1 cellular context compared by ENCODE assay signal in the genomic region with DNA sequence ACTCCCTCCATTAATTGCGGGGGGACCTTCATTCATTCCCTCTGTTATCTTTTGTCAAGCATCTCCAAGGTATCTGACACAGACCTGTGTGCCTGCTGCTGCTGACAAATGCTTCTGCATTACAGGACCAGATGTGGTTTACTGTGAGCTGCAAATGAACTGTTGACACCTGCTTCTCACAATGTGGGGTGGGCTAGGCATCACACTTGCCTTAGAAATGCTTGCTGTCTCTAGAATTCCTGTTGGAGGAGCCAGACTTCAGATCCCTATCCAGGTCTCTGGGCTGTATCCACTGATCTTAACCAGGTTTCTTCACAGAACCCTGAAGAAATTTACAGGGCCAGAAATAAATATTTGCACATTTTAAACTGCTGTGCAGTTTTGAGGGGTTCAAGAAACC.
TF ChIP-seq lines count a peak whose summit lies in the region.

No MANE protein-coding gene starts in this region.

TF ChIP-seq in WTC11, 78 proteins besides CTCF, POLR2A, EP300 and RAD21 (continued from another document):
- TF ChIP-seq, protein P1, sequence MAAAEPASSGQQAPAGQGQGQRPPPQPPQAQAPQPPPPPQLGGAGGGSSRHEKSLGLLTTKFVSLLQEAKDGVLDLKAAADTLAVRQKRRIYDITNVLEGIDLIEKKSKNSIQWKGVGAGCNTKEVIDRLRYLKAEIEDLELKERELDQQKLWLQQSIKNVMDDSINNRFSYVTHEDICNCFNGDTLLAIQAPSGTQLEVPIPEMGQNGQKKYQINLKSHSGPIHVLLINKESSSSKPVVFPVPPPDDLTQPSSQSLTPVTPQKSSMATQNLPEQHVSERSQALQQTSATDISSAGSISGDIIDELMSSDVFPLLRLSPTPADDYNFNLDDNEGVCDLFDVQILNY (CRISPR knock-in tag; IDR thresholded peaks at IDR 0.05), result no peak
- TF ChIP-seq, protein P2, sequence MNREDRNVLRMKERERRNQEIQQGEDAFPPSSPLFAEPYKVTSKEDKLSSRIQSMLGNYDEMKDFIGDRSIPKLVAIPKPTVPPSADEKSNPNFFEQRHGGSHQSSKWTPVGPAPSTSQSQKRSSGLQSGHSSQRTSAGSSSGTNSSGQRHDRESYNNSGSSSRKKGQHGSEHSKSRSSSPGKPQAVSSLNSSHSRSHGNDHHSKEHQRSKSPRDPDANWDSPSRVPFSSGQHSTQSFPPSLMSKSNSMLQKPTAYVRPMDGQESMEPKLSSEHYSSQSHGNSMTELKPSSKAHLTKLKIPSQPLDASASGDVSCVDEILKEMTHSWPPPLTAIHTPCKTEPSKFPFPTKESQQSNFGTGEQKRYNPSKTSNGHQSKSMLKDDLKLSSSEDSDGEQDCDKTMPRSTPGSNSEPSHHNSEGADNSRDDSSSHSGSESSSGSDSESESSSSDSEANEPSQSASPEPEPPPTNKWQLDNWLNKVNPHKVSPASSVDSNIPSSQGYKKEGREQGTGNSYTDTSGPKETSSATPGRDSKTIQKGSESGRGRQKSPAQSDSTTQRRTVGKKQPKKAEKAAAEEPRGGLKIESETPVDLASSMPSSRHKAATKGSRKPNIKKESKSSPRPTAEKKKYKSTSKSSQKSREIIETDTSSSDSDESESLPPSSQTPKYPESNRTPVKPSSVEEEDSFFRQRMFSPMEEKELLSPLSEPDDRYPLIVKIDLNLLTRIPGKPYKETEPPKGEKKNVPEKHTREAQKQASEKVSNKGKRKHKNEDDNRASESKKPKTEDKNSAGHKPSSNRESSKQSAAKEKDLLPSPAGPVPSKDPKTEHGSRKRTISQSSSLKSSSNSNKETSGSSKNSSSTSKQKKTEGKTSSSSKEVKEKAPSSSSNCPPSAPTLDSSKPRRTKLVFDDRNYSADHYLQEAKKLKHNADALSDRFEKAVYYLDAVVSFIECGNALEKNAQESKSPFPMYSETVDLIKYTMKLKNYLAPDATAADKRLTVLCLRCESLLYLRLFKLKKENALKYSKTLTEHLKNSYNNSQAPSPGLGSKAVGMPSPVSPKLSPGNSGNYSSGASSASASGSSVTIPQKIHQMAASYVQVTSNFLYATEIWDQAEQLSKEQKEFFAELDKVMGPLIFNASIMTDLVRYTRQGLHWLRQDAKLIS (CRISPR knock-in tag; IDR thresholded peaks at IDR 0.05; ENCODE audit: borderline replicate concordance), result no peak
- TF ChIP-seq CBFB (CRISPR knock-in tag; IDR thresholded peaks at IDR 0.05; ENCODE audit: low read depth), result no peak
- TF ChIP-seq, protein P3, sequence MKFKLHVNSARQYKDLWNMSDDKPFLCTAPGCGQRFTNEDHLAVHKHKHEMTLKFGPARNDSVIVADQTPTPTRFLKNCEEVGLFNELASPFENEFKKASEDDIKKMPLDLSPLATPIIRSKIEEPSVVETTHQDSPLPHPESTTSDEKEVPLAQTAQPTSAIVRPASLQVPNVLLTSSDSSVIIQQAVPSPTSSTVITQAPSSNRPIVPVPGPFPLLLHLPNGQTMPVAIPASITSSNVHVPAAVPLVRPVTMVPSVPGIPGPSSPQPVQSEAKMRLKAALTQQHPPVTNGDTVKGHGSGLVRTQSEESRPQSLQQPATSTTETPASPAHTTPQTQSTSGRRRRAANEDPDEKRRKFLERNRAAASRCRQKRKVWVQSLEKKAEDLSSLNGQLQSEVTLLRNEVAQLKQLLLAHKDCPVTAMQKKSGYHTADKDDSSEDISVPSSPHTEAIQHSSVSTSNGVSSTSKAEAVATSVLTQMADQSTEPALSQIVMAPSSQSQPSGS (CRISPR knock-in tag; IDR thresholded peaks at IDR 0.05; ENCODE audit: borderline replicate concordance, low read depth), result no peak
- TF ChIP-seq, protein P4, sequence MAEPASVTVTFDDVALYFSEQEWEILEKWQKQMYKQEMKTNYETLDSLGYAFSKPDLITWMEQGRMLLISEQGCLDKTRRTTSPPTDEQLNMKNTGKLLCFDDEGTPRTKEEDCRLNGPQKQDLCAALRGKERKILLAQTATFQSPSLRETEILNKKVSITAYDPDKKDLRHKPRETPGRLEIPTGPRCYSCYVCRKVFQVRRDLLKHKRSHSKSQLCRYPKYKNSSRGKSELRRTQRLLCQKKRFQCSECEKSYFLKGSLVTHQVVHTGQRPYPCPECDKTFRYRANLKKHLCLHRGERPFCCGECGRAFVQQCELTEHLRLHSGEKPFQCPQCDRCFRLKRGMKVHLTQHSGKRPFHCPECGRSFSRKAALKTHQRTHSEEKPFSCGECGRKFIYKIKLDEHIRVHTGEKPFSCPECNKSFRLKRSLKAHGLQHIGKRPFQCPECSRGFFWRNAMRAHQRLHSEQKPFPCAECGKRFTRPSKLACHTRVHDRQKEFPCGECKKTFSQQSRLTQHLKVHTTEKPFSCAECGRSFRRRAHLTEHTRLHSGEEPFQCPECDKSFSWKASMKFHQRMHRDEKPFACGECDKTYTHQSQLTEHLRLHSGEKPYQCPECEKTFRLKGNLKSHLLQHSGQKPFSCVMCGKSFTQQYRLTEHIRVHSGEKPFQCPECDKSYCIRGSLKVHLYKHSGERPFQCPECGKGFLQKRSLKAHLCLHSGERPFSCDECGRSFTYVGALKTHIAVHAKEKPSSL (CRISPR knock-in tag; conservative IDR thresholded peaks at IDR 0.05), result no peak
- TF ChIP-seq, protein P5, sequence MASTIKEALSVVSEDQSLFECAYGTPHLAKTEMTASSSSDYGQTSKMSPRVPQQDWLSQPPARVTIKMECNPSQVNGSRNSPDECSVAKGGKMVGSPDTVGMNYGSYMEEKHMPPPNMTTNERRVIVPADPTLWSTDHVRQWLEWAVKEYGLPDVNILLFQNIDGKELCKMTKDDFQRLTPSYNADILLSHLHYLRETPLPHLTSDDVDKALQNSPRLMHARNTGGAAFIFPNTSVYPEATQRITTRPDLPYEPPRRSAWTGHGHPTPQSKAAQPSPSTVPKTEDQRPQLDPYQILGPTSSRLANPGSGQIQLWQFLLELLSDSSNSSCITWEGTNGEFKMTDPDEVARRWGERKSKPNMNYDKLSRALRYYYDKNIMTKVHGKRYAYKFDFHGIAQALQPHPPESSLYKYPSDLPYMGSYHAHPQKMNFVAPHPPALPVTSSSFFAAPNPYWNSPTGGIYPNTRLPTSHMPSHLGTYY (CRISPR knock-in tag; IDR thresholded peaks at IDR 0.05), result no peak
- TF ChIP-seq, protein P6, sequence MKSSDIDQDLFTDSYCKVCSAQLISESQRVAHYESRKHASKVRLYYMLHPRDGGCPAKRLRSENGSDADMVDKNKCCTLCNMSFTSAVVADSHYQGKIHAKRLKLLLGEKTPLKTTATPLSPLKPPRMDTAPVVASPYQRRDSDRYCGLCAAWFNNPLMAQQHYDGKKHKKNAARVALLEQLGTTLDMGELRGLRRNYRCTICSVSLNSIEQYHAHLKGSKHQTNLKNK (CRISPR knock-in tag; IDR thresholded peaks at IDR 0.05), result no peak
